Comparison of ENCODE assay signal across 14 cellular contexts in the genomic region with DNA sequence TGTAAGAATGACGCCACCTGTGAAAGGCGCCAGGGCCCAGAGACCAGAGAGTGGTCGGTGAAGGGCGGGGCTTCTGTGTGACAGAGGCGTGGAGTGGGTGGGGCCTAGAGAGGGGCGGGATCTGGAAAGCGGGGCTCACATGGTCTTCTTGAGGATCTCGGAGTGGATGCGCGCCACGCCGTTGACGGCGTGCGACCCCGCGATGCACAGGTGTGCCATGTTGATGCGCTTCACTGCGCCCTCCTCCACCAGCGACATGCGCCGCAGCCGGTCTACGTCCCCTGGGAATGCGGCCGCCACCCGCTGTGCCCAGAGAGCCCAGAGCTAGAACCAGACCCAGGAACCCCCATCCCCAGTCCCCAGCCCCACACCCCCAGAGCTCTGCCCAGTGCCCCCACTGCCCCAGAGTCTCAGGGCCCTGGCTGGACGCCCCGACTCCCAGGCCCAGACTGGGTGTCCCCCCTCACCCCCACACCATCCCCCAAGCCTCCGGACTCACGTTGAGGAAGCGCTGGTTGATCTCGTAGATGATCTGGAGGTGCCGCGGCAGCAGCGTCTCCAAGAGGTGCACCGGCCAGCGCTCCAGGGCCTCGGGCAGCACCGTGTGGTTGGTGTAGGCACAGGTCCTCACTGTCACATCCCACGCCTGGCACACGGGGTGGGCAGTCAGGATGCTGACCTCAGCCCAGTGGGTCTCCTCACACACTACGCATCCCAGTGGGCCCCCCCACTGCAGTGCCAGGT. TPM values are rescaled to one million over a fixed set of nuclear protein-coding genes. Genes with fewer than 3 reads are reported as not detected.
"Had no signal": no experiment of that assay in that cellular context is flagged by ENCODE, and none has a peak within 500 bp of the region (broad histone marks: within the 10 kb centered on the region; RNA-seq: fewer than 3 reads in every experiment).

No MANE protein-coding gene starts in this region.

- H3K4me3 Mint-ChIP-seq: activated naive CD4-positive, alpha-beta T cell treated with anti-CD3 and anti-CD28 coated beads, Interleukin-2, amount 50 U/mL, for 24 hours; brain; central memory CD8-positive, alpha-beta T cell; immature natural killer cell; natural killer cell treated with Interleukin-12 subunit alpha and Interleukin-12 subunit beta and Interleukin-15 and Interleukin-18, amount 100 ng/mL, for 72 hours had no signal

- H3K9me3 Mint-ChIP-seq: activated naive CD4-positive, alpha-beta T cell treated with anti-CD3 and anti-CD28 coated beads, Interleukin-2, amount 50 U/mL, for 24 hours; central memory CD8-positive, alpha-beta T cell; immature natural killer cell; natural killer cell treated with Interleukin-12 subunit alpha and Interleukin-12 subunit beta and Interleukin-15 and Interleukin-18, amount 100 ng/mL, for 72 hours had no signal

- H3K4me1 Mint-ChIP-seq: brain had no signal

- DNase-seq: activated CD4-positive, alpha-beta T cell treated with anti-CD3 and anti-CD28 coated beads for 4 hours; activated T-cell treated with anti-CD3 and anti-CD28 coated beads for 4 hours; effector memory CD4-positive, alpha-beta T cell; hypothalamus; immature natural killer cell; occipital lobe; SW 1271 had no signal

- H3K27ac Mint-ChIP-seq: activated naive CD4-positive, alpha-beta T cell treated with anti-CD3 and anti-CD28 coated beads, Interleukin-2, amount 50 U/mL, for 24 hours; natural killer cell treated with Interleukin-12 subunit alpha and Interleukin-12 subunit beta and Interleukin-15 and Interleukin-18, amount 100 ng/mL, for 72 hours had no signal

- H3K27me3 Mint-ChIP-seq: activated naive CD4-positive, alpha-beta T cell treated with anti-CD3 and anti-CD28 coated beads, Interleukin-2, amount 50 U/mL, for 24 hours; central memory CD8-positive, alpha-beta T cell; natural killer cell treated with Interleukin-12 subunit alpha and Interleukin-12 subunit beta and Interleukin-15 and Interleukin-18, amount 100 ng/mL, for 72 hours had no signal

- H3K4me1 ChIP-seq: tibial nerve had no signal

- H3K27me3 ChIP-seq: tibial nerve had no signal

- H3K27ac ChIP-seq: epithelial cell of prostate, tibial nerve had no signal

- H3K4me3 ChIP-seq: tibial nerve had no signal

- H3K36me3 Mint-ChIP-seq: natural killer cell treated with Interleukin-12 subunit alpha and Interleukin-12 subunit beta and Interleukin-15 and Interleukin-18, amount 100 ng/mL, for 72 hours had no signal

- H3K9me3 ChIP-seq: tibial nerve had no signal

RNA-seq across cellular contexts. Expression of gene NRXN2, which starts 30.6 kb away (rescaled TPM):
- total RNA-seq: pulmonary artery endothelial cell had no signal
